14 cellular contexts compared by ENCODE assay signal in genomic region chr9:68500457-68501158, GRCh38. TPM values are rescaled to one million over a fixed set of nuclear protein-coding genes. Genes with fewer than 3 reads are reported as not detected.
DNase-seq lines count a peak whose midpoint lies in the region; ATAC-seq and TF ChIP-seq lines count a peak whose summit lies in the region.
"Had no signal": no experiment of that assay in that cellular context is flagged by ENCODE, and none has a peak within 500 bp of the region (broad histone marks: within the 10 kb centered on the region; RNA-seq: fewer than 3 reads in every experiment).

No MANE protein-coding gene starts in this region.

- no peaks in the 10 kb centered on the region for H3K4me1 ChIP-seq in mammary epithelial cell (ENCODE audit: insufficient read depth, low read length)
- peaks cover 0 to 10% (median under 1%) of the 10 kb centered on the region in 4 donors for H3K4me1 ChIP-seq in right lobe of liver
- peaks cover under 1 to 8% of the 10 kb centered on the region in 2 donors for H3K4me1 ChIP-seq in uterus

- no peak overlapping the region for H3K4me3 Mint-ChIP-seq in MCF 10A (ENCODE audit: unreplicated experiment)
- H3K4me3 Mint-ChIP-seq: activated B cell treated with CpG ODN at 0.5 μM for 24 hours had no signal

- in situ Hi-C loops in mammary epithelial cell (cut with MboI; ENCODE audit: low sequenced_read_pairs in 2 of 2): loop anchor here in 1 of 2 donors (10.0 to 25.0 kb wide), 2 partner anchors 56 to 112 kb away; no protein-coding TSS in a partner anchor

- H3K9me3 Mint-ChIP-seq in MCF 10A (ENCODE audit: unreplicated experiment): no peaks in the 10 kb centered on the region
- H3K9me3 Mint-ChIP-seq: activated B cell treated with CpG ODN at 0.5 μM for 24 hours had no signal

- CTCF ChIA-PET in MCF 10A (lab: Yijun Ruan, JAX) (interaction anchor here (0.5 to 4.6 kb wide), 8 partner anchors 8 to 347 kb away, joined by 3 to 26 read pairs (median 3); no protein-coding TSS in a partner anchor), mammary epithelial cell (lab: Charles Lee; ENCODE audit: low non-redundant PET) (no interaction called here)

- dilution Hi-C loops in mammary epithelial cell (cut with HindIII; ENCODE audit: low sequenced_read_pairs): no loop called here

- H3K4me2 ChIP-seq in mammary epithelial cell (ENCODE audit: insufficient read depth, low read depth, low read length): no peak overlapping the region
- H3K4me2 ChIP-seq: KMS-11 had no signal

- 81% methylated on average over 7 of the region's 7 CpGs for WGBS in mammary epithelial cell (ENCODE audit: low coverage, missing lambda C conversion rate)
- 38% methylated on average over 7 of the region's 7 CpGs for WGBS in right lobe of liver (ENCODE audit: insufficient coverage, low coverage, low lambda C conversion rate, missing lambda C conversion rate)

- BruUV-seq in MCF 10A (replicated peaks; lab: Mats Ljungman, UMichigan): no TSS peak
- BruUV-seq in mammary epithelial cell (replicated peaks; lab: Mats Ljungman, UMichigan): no TSS peak

- H2AFZ ChIP-seq in mammary epithelial cell (ENCODE audit: low read depth, low read length): no peak overlapping the region

- H3K9me3 ChIP-seq in mammary epithelial cell (replicated peaks; ENCODE audit: insufficient read depth, low read length) (no peaks in the 10 kb centered on the region), right lobe of liver (no peaks in the 10 kb centered on the region), uterus (no peaks in the 10 kb centered on the region)

- H3K4me1 Mint-ChIP-seq in MCF 10A (ENCODE audit: insufficient read depth, unreplicated experiment): peaks cover 17% of the 10 kb centered on the region
- H3K4me1 Mint-ChIP-seq: activated B cell treated with CpG ODN at 0.5 μM for 24 hours had no signal

- H3K4me3 ChIP-seq in mammary epithelial cell (replicated peaks in 1 of 3; ENCODE audit: insufficient read depth in 1 of 3, low read depth in 2 of 3, low read length in 3 of 3) (no peak overlapping the region), coronary artery (no peak overlapping the region), right lobe of liver (no peak overlapping the region), uterus (no peak overlapping the region)

- intact Hi-C loops in MCF 10A (cut with micrococcal nuclease): no loop called here
- intact Hi-C loops in mammary epithelial cell (cut with micrococcal nuclease): no loop called here
- intact Hi-C loops in right lobe of liver (cut with DNase I): no loop called here
- intact Hi-C loops in uterus (cut with DNase I; ENCODE audit: low total_unique reads): no loop called here

- no peaks in the 10 kb centered on the region for H3K27me3 ChIP-seq in mammary epithelial cell (ENCODE audit: insufficient read depth, low read length)
- H3K27me3 ChIP-seq in right lobe of liver: no peaks in the 10 kb centered on the region
- no peaks in the 10 kb centered on the region for H3K27me3 ChIP-seq in uterus

- TF ChIP-seq CTCF in MCF 10A (IDR thresholded peaks at IDR 0.05; ENCODE audit: unreplicated experiment) (no peak), mammary epithelial cell (conservative IDR thresholded peaks at IDR 0.05 in 1 of 2, IDR thresholded peaks at IDR 0.05 in 1 of 2; ENCODE audit: extremely low read depth in 1 of 2, insufficient read depth in 1 of 2, low read depth in 1 of 2, low read length in 2 of 2) (no peak), coronary artery (IDR thresholded peaks at IDR 0.05) (no peak), right lobe of liver (IDR thresholded peaks at IDR 0.05) (no peak), uterus (IDR thresholded peaks at IDR 0.05) (no peak)

- no peak overlapping the region for H3K27ac Mint-ChIP-seq in MCF 10A (ENCODE audit: low read depth, unreplicated experiment)
- H3K27ac Mint-ChIP-seq: activated B cell treated with CpG ODN at 0.5 μM for 24 hours had no signal

- POLR2A ChIA-PET in MCF 10A (lab: Yijun Ruan, JAX): interaction anchor here (0.8 to 1.5 kb wide), 2 partner anchors 10 to 39 kb away, joined by 3 to 6 read pairs; no protein-coding TSS in a partner anchor

- TF ChIP-seq POLR2A in right lobe of liver (IDR thresholded peaks at IDR 0.05): no peak
- no peak for TF ChIP-seq POLR2A in uterus (IDR thresholded peaks at IDR 0.05)

- H3K9ac ChIP-seq in mammary epithelial cell (ENCODE audit: insufficient read depth, low read length): no peak overlapping the region
- H3K9ac ChIP-seq: KMS-11 had no signal

- H3K79me2 ChIP-seq in mammary epithelial cell (ENCODE audit: insufficient read depth, low read length): no peaks in the 10 kb centered on the region

- DNase-seq in MCF 10A (ENCODE audit: unreplicated experiment): peak; percentile 62
- no peak for DNase-seq in mammary epithelial cell
- DNase-seq in coronary artery (ENCODE audit: low spot score): peak; percentile 75
- DNase-seq in right lobe of liver: no peak
- peak in 1 of 2 donors; percentile 46 for DNase-seq in uterus
- DNase-seq in mesenteric fat pad (ENCODE audit: low spot score): no peak
- no peak for DNase-seq in NCI-H345 (lab: John Stamatoyannopoulos, UW)
- DNase-seq: activated B cell treated with CpG ODN at 0.5 μM for 24 hours; activated naive CD4-positive, alpha-beta T cell; stimulated activated CD4-positive, alpha-beta T cell treated with anti-CD3 and anti-CD28 coated beads, Interleukin-1b, Interleukin-23, amount 100 ng/mL, for 48 hours had no signal

- no peak overlapping the region for H3K27ac ChIP-seq in mammary epithelial cell (ENCODE audit: insufficient read depth, low read depth, low read length)
- H3K27ac ChIP-seq in coronary artery: peak overlapping the region; percentile 91 to 93
- H3K27ac ChIP-seq in right lobe of liver: no peak overlapping the region
- peak overlapping the region; percentile 84 to 90 for H3K27ac ChIP-seq in uterus
- H3K27ac ChIP-seq: KMS-11 had no signal

- no peaks in the 10 kb centered on the region for H3K36me3 Mint-ChIP-seq in MCF 10A (ENCODE audit: insufficient read depth, unreplicated experiment)

- peaks cover under 1% of the 10 kb centered on the region for H3K27me3 Mint-ChIP-seq in MCF 10A (ENCODE audit: insufficient read depth, unreplicated experiment)

- no peaks in the 10 kb centered on the region for H3K36me3 ChIP-seq in mammary epithelial cell (ENCODE audit: insufficient read depth, low read length)
- H3K36me3 ChIP-seq in right lobe of liver: no peaks in the 10 kb centered on the region
- no peaks in the 10 kb centered on the region for H3K36me3 ChIP-seq in uterus

- ATAC-seq in right lobe of liver (peak; percentile 83 to 95 (median 84)), HG02678 (IDR thresholded peaks at IDR 0.05; ENCODE audit: unreplicated experiment) (no peak)

- no peaks in the 10 kb centered on the region for H4K20me1 ChIP-seq in mammary epithelial cell (ENCODE audit: insufficient read depth, low read length)

RNA-seq across cellular contexts. Expression of gene TMEM252, which starts 40.1 kb away (rescaled TPM):
- total RNA-seq in MCF 10A (2022) (not detected in 2 replicates), mammary epithelial cell (not detected), right lobe of liver (under 1 TPM in 3 of 6 experiments, not detected in 3; 0.22 to 0.50 (median 0.25) TPM), uterus (under 1 TPM in 1 of 4 donors, not detected in 3; 0.69 TPM), mesenteric fat pad (not detected)
- polyA plus RNA-seq in mammary epithelial cell: not detected
- not detected for polyA minus RNA-seq in mammary epithelial cell
- total RNA-seq: activated B cell treated with CpG ODN at 0.5 μM for 24 hours, mononuclear cell, urinary bladder had no signal

Comparison
In these comparisons a context has a peak if more than half of its experiments do, and no peak if none do; other contexts are left out.
1. DNase-seq: peak in MCF 10A (single experiment) and coronary artery (single experiment); none in mammary epithelial cell (single experiment), right lobe of liver (0 of 3), mesenteric fat pad (single experiment) and NCI-H345 (single experiment).
2. H3K27ac ChIP-seq: peak in coronary artery (2 of 2) and uterus (2 of 2); none in mammary epithelial cell (single experiment) and right lobe of liver (0 of 3).